Comparison of ENCODE assay signal across 9 cellular contexts in genomic region chr17:41962768-41963434, GRCh38. TPM values are rescaled to one million over a fixed set of nuclear protein-coding genes. Genes with fewer than 3 reads are reported as not detected.
DNase-seq lines count a peak whose midpoint lies in the region; ATAC-seq and TF ChIP-seq lines count a peak whose summit lies in the region.
"Had no signal": no experiment of that assay in that cellular context is flagged by ENCODE, and none has a peak within 500 bp of the region (broad histone marks: within the 10 kb centered on the region; RNA-seq: fewer than 3 reads in every experiment).

No MANE protein-coding gene starts in this region.

- ATAC-seq in upper lobe of right lung (peak; percentile 20), GM18867 (IDR thresholded peaks at IDR 0.05; ENCODE audit: unreplicated experiment) (no peak)

- peaks cover 14% of the 10 kb centered on the region for H3K4me1 ChIP-seq in upper lobe of right lung

- intact Hi-C loops in Calu3 (cut with micrococcal nuclease; ENCODE audit: unreplicated experiment) (loop anchor here (1.0 to 5.0 kb wide), 3 partner anchors 139 to 444 kb away; no protein-coding TSS in a partner anchor), posterior cingulate gyrus (cut with DNase I) (loop anchor here (1.0 to 5.0 kb wide), 3 partner anchors 46 to 154 kb away; no protein-coding TSS in a partner anchor), upper lobe of right lung (cut with DNase I) (loop anchor here (10.0 kb wide), 1 partner anchor 152 kb away; the partner anchor contains the start of gene DHX58)

- no peak overlapping the region for H3K4me3 ChIP-seq in upper lobe of right lung

- H3K27me3 ChIP-seq in upper lobe of right lung, result no peaks in the 10 kb centered on the region

- TF ChIP-seq CTCF in Calu3 (IDR thresholded peaks at IDR 0.05; ENCODE audit: unreplicated experiment), result peak; percentile 98
- TF ChIP-seq CTCF in upper lobe of right lung (IDR thresholded peaks at IDR 0.05), result peak; percentile 82

- peaks cover 23% of the 10 kb centered on the region for H3K27me3 Mint-ChIP-seq in Calu3 (ENCODE audit: unreplicated experiment)

- H3K9me3 ChIP-seq in upper lobe of right lung, result no peaks in the 10 kb centered on the region

- peak; percentile 87 for DNase-seq in Calu3
- peak; percentile 83 for DNase-seq in LHCN-M2 (ENCODE audit: low read depth)
- peak; percentile 52 to 61 for DNase-seq in SHP77 (lab: John Stamatoyannopoulos, UW)
- peak; percentile 59 for DNase-seq in activated gamma-delta T cell treated with anti-CD3 and anti-CD28 coated beads, Interleukin-2, amount 50 U/mL, for 16 hours (ENCODE audit: low read depth)
- peak; percentile 62 for DNase-seq in glomerular visceral epithelial cell (ENCODE audit: extremely low spot score)
- peak; percentile 70 to 97 (median 84) for DNase-seq in posterior cingulate gyrus
- DNase-seq in upper lobe of right lung, result peak; percentile 82

- H3K27ac Mint-ChIP-seq in Calu3 (ENCODE audit: unreplicated experiment), result no peak overlapping the region
- H3K27ac Mint-ChIP-seq: T-helper 1 cell treated with Interleukin-12 subunit alpha and Interleukin-12 subunit beta and Interleukin-4 antibody, amounts not matched to agents 30 μg/mL and 1 μg/mL, for 36 hours had no signal

- no TSS peak for BruUV-seq in Calu3 (replicated peaks; lab: Mats Ljungman, UMichigan)

- no peak overlapping the region for H3K4me3 Mint-ChIP-seq in Calu3 (ENCODE audit: low read depth, unreplicated experiment)
- H3K4me3 Mint-ChIP-seq: T-helper 1 cell treated with Interleukin-12 subunit alpha and Interleukin-12 subunit beta and Interleukin-4 antibody, amounts not matched to agents 30 μg/mL and 1 μg/mL, for 36 hours had no signal

- H3K27ac ChIP-seq in upper lobe of right lung, result no peak overlapping the region

- H3K9me3 Mint-ChIP-seq in Calu3 (ENCODE audit: low read depth, unreplicated experiment), result no peaks in the 10 kb centered on the region
- H3K9me3 Mint-ChIP-seq: T-helper 1 cell treated with Interleukin-12 subunit alpha and Interleukin-12 subunit beta and Interleukin-4 antibody, amounts not matched to agents 30 μg/mL and 1 μg/mL, for 36 hours had no signal

- CTCF ChIA-PET in Calu3 (lab: Charles Lee), result interaction anchor here (0.5 to 2.2 kb wide), 15 partner anchors 32 to 552 kb away, joined by 3 to 11 read pairs (median 5); partner anchors contain the start of genes DNAJC7, NKIRAS2 and ODAD4

- H3K4me1 Mint-ChIP-seq in Calu3 (ENCODE audit: low read depth, unreplicated experiment), result peaks cover 27% of the 10 kb centered on the region

- no peaks in the 10 kb centered on the region for H3K36me3 ChIP-seq in upper lobe of right lung

- H3K36me3 Mint-ChIP-seq in Calu3 (ENCODE audit: insufficient read depth, unreplicated experiment), result peaks cover 36% of the 10 kb centered on the region

RNA-seq across cellular contexts. Expression of gene CNP, which starts 3.7 kb away (rescaled TPM):
- total RNA-seq in Calu3 (2022), result 144 and 156 TPM in 2 replicates
- total RNA-seq in LHCN-M2 (2014; rRNA removed), result 61.6 and 75.1 TPM in 2 replicates
- polyA plus RNA-seq in LHCN-M2 (2012), result 77.0 TPM
- total RNA-seq in upper lobe of right lung, result 51.1 TPM

RNA-seq across cellular contexts. Expression of gene ODAD4, which starts 32.5 kb away (rescaled TPM):
- 0.73 and 2.7 TPM in 2 replicates for total RNA-seq in Calu3 (2022)
- 0.19 and 0.86 TPM in 2 replicates for total RNA-seq in LHCN-M2 (2014; rRNA removed)
- polyA plus RNA-seq in LHCN-M2 (2012), result 1.4 TPM
- 1.0 TPM for total RNA-seq in upper lobe of right lung

RNA-seq across cellular contexts. Expression of gene ACLY, which starts 44.1 kb away (rescaled TPM):
- total RNA-seq in Calu3 (2022), result 258 and 265 TPM in 2 replicates
- 181 and 184 TPM in 2 replicates for total RNA-seq in LHCN-M2 (2014; rRNA removed)
- polyA plus RNA-seq in LHCN-M2 (2012), result 132 TPM
- 112 TPM for total RNA-seq in upper lobe of right lung

RNA-seq across cellular contexts. Expression of gene DNAJC7, which starts 54.3 kb away (rescaled TPM):
- 184 and 193 TPM in 2 replicates for total RNA-seq in Calu3 (2022)
- 67.5 and 83.1 TPM in 2 replicates for total RNA-seq in LHCN-M2 (2014; rRNA removed)
- polyA plus RNA-seq in LHCN-M2 (2012), result 62.3 TPM
- 75.9 TPM for total RNA-seq in upper lobe of right lung

RNA-seq across cellular contexts. Expression of gene NKIRAS2, which starts 57.0 kb away (rescaled TPM):
- 55.7 and 58.4 TPM in 2 replicates for total RNA-seq in Calu3 (2022)
- 41.2 and 48.5 TPM in 2 replicates for total RNA-seq in LHCN-M2 (2014; rRNA removed)
- 36.7 TPM for polyA plus RNA-seq in LHCN-M2 (2012)
- total RNA-seq in upper lobe of right lung, result 28.8 TPM
